In the genomic region with DNA sequence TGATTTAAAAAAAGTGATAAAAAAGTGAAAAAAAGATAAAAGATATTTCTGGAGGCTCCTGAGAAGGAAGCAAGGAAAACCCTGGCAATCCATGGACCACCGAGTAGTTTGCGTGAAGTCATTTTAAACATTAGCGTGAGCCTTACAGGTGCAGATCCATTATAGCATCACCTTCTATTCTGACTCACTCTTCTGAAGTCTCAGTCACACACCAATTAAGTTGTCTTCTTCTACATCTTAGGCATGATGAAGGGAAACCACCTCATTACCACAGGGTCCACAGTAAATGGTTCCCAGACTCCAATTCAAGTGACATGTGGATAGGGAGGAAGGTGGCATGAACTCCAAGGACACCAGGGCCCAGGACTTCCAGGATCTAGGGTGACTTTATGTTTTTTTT, we compare ENCODE assay signal across 21 cellular contexts.
"Had no signal": no experiment of that assay in that cellular context is flagged by ENCODE, and none has a peak within 500 bp of the region (broad histone marks: within the 10 kb centered on the region; RNA-seq: fewer than 3 reads in every experiment).

No MANE protein-coding gene starts in this region.

- DNase-seq: activated CD4-positive, alpha-beta memory T cell treated with anti-CD3 and anti-CD28 coated beads, Interleukin-2, amount 10 ng/mL, durations not matched to agents 7 days and 5 days; activated CD4-positive, alpha-beta T cell treated with anti-CD3 and anti-CD28 coated beads for 48 hours; activated gamma-delta T cell; anterior cingulate cortex; body of pancreas; effector CD4-positive, alpha-beta T cell; erythroblast; foreskin fibroblast; heart right ventricle; left colon; mesenchymal stem cell; posterior cingulate gyrus; SJCRH30; small intestine; stimulated activated CD4-positive, alpha-beta T cell treated with anti-CD3 and anti-CD28 coated beads, Interleukin-2, amount 100 ng/mL, for 24 hours; stimulated activated naive CD4-positive, alpha-beta T cell; T-helper 1 cell; upper lobe of left lung had no signal

- H3K27ac Mint-ChIP-seq: activated CD4-positive, alpha-beta memory T cell treated with anti-CD3 and anti-CD28 coated beads, Interleukin-2, amount 10 ng/mL, durations not matched to agents 7 days and 5 days; dendritic cell treated with granulocyte-macrophage colony-stimulating factor and Interleukin-4, amounts not matched to agents 40 ng/mL and 50 ng/mL, for 4 days had no signal

- H3K27me3 ChIP-seq: body of pancreas, heart right ventricle, SJCRH30, upper lobe of left lung had no signal

- H3K27me3 Mint-ChIP-seq: activated CD4-positive, alpha-beta memory T cell treated with anti-CD3 and anti-CD28 coated beads, Interleukin-2, amount 10 ng/mL, durations not matched to agents 7 days and 5 days; dendritic cell treated with granulocyte-macrophage colony-stimulating factor and Interleukin-4, amounts not matched to agents 40 ng/mL and 50 ng/mL, for 4 days had no signal

- H3K4me1 ChIP-seq: body of pancreas had no signal

- H3K4me3 Mint-ChIP-seq: activated CD4-positive, alpha-beta memory T cell treated with anti-CD3 and anti-CD28 coated beads, Interleukin-2, amount 10 ng/mL, durations not matched to agents 7 days and 5 days; dendritic cell treated with granulocyte-macrophage colony-stimulating factor and Interleukin-4, amounts not matched to agents 40 ng/mL and 50 ng/mL, for 4 days; neural crest cell had no signal

- H3K27ac ChIP-seq: body of pancreas, heart right ventricle, SJCRH30, upper lobe of left lung had no signal

- H3K36me3 ChIP-seq: heart right ventricle, SJCRH30, upper lobe of left lung had no signal

- H3K4me3 ChIP-seq: body of pancreas, heart right ventricle, SJCRH30, upper lobe of left lung had no signal

- H3K9me3 Mint-ChIP-seq: dendritic cell treated with granulocyte-macrophage colony-stimulating factor and Interleukin-4, amounts not matched to agents 40 ng/mL and 50 ng/mL, for 4 days had no signal

- ATAC-seq: body of pancreas, heart right ventricle, sciatic nerve had no signal

- H3K9me3 ChIP-seq: body of pancreas, heart right ventricle, SJCRH30, upper lobe of left lung had no signal
